Comparison of ENCODE assay signal across 20 cellular contexts in the genomic region with DNA sequence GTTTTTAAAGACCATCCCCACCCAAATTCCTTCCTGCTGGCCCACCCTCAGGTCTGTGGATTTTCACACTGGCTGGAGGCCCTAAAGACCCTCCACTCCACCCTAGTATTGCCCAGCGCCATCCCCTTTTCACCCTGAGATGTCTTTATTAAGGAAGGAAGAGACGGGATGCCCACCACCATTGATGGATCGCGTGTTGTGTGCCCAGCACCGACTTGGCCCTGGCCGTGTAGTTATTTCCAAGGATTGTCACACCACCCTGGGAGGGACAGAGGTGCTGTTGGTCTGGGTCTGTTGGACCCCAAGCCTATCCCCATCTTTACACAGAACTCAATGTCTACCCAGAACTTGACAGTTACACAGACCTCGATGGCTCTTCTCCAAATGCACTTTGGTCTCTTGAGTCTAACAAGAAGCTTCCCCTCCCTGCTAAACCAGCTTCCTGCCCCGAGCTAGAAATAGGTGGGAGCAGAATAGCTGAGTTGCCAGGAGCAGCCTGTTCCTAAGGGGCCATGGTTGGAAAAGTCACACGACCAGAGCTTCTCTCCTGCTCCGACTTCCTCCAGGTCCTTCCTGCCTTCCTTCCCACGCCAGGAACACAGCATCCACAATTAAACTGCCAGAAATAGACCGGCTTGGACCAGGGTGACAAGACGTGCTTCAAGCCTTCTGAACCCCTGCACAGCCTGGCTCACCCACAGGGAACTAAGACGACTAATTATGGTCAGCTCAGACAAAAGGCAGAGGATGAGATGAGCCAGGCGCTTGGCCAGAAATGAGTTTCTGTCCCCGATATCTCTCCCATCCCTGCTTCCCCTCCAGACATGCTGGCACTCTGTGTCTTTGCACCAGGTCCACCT.
DNase-seq lines count a peak whose midpoint lies in the region; ATAC-seq, FAIRE-seq and TF ChIP-seq lines count a peak whose summit lies in the region.
"Had no signal": no experiment of that assay in that cellular context is flagged by ENCODE, and none has a peak within 500 bp of the region (broad histone marks: within the 10 kb centered on the region; RNA-seq: fewer than 3 reads in every experiment).

No MANE protein-coding gene starts in this region.

- H3K9me3 ChIP-seq in right lobe of liver (no peaks in the 10 kb centered on the region), HepG2 (ENCODE audit: low read length) (peaks cover 26% of the 10 kb centered on the region), SK-N-SH (no peaks in the 10 kb centered on the region), left ventricle myocardium inferior (replicated peaks) (no peaks in the 10 kb centered on the region), testis (no peaks in the 10 kb centered on the region)

- H3K36me3 ChIP-seq in right lobe of liver: no peaks in the 10 kb centered on the region
- H3K36me3 ChIP-seq in HepG2 (replicated peaks in 1 of 2; ENCODE audit: control insufficient read depth in 1 of 2, insufficient read depth in 2 of 2, low read length in 2 of 2): no peaks in the 10 kb centered on the region
- H3K36me3 ChIP-seq in SK-N-SH (replicated peaks in 1 of 2; ENCODE audit: control insufficient read depth in 1 of 2, insufficient read depth in 2 of 2, low read length in 1 of 2): no peaks in the 10 kb centered on the region
- no peaks in the 10 kb centered on the region for H3K36me3 ChIP-seq in left ventricle myocardium inferior
- no peaks in the 10 kb centered on the region for H3K36me3 ChIP-seq in testis (ENCODE audit: low read depth, missing control alignments)

- H2AFZ ChIP-seq in HepG2 (ENCODE audit: low read length): no peak overlapping the region
- H2AFZ ChIP-seq in SK-N-SH (ENCODE audit: low read depth): no peak overlapping the region
- H2AFZ ChIP-seq: GM23248, PC-9 had no signal

- CTCF ChIA-PET in HepG2 (lab: Yijun Ruan, JAX; ENCODE audit: low intra/inter-chr PET ratio, low total read pairs): no interaction called here
- CTCF ChIA-PET in SK-N-SH (lab: Yijun Ruan, JAX): interaction anchor here (0.9 to 2.4 kb wide), 6 partner anchors 10 to 239 kb away, joined by 3 to 10 read pairs (median 4); no protein-coding TSS in a partner anchor

- no peak for TF ChIP-seq EP300 in HepG2 (IDR thresholded peaks at IDR 0.05; ENCODE audit: low read depth in 2 of 2, low read length in 2 of 2)
- no peak for TF ChIP-seq EP300 in HepG2 (CRISPR knock-in tag; IDR thresholded peaks at IDR 0.05; ENCODE audit: borderline replicate concordance)
- peak in 1 of 2 experiments; percentile 87; a peak in 2 of 4 replicates for TF ChIP-seq EP300 in SK-N-SH (IDR thresholded peaks at IDR 0.05; ENCODE audit: borderline replicate concordance in 1 of 2, low read depth in 1 of 2, low read length in 1 of 2)

- H3K4me2 ChIP-seq in HepG2 (ENCODE audit: low read depth, low read length) (no peak overlapping the region), SK-N-SH (no peak overlapping the region)
- H3K4me2 ChIP-seq: PC-9 had no signal

- H3K79me2 ChIP-seq in HepG2 (ENCODE audit: insufficient read depth, low read length) (no peaks in the 10 kb centered on the region), SK-N-SH (ENCODE audit: insufficient read depth) (no peaks in the 10 kb centered on the region)

- no peaks in the 10 kb centered on the region for H3F3A ChIP-seq in SK-N-SH (replicated peaks; ENCODE audit: insufficient read depth)

- TF ChIP-seq CTCF in right lobe of liver (IDR thresholded peaks at IDR 0.05) (no peak), HepG2 (CRISPR knock-in tag; IDR thresholded peaks at IDR 0.05) (no peak), SK-N-SH (IDR thresholded peaks at IDR 0.05) (no peak), left ventricle myocardium inferior (IDR thresholded peaks at IDR 0.05; ENCODE audit: borderline replicate concordance) (no peak), testis (IDR thresholded peaks at IDR 0.05) (no peak)

- peak; percentile 26 to 58 (median 44) for ATAC-seq in right lobe of liver
- ATAC-seq in HepG2: no peak

- H3K27ac ChIP-seq in right lobe of liver: no peak overlapping the region
- H3K27ac ChIP-seq in HepG2 (ENCODE audit: extremely low read length, insufficient read depth, low read length): no peak overlapping the region
- peak overlapping the region in 1 of 2 experiments; percentile 47; a peak in 2 of 4 replicates for H3K27ac ChIP-seq in SK-N-SH (ENCODE audit: low read depth in 2 of 2, low read length in 1 of 2)
- H3K27ac ChIP-seq in left ventricle myocardium inferior (replicated peaks): peak overlapping the region; percentile 18
- H3K27ac ChIP-seq in testis: peak overlapping the region in 1 of 2 donors; percentile 24
- H3K27ac ChIP-seq: C4-2B, GM23248, PC-9, SK-N-MC had no signal

- BruUV-seq in HepG2 (replicated peaks; lab: Mats Ljungman, UMichigan): no TSS peak

- 55% methylated on average over 11 of the region's 16 CpGs for WGBS in right lobe of liver (ENCODE audit: insufficient coverage, low coverage, low lambda C conversion rate, missing lambda C conversion rate)
- WGBS in HepG2 (ENCODE audit: low lambda C conversion rate): 49% methylated on average over 15 of the region's 16 CpGs
- 35% methylated on average over 16 of the region's 16 CpGs for WGBS in SK-N-SH (ENCODE audit: low lambda C conversion rate)
- WGBS in testis, 2 donors: 64 to 70% methylated on average over 15 to 16 of the region's 16 CpGs

- no peak overlapping the region for H3K4me3 ChIP-seq in right lobe of liver
- H3K4me3 ChIP-seq in HepG2 (replicated peaks in 1 of 3; ENCODE audit: insufficient read depth in 1 of 3, low read depth in 2 of 3, low read length in 3 of 3): no peak overlapping the region
- no peak overlapping the region for H3K4me3 ChIP-seq in SK-N-SH (ENCODE audit: low read depth in 2 of 2, low read length in 1 of 2)
- H3K4me3 ChIP-seq in left ventricle myocardium inferior: no peak overlapping the region
- no peak overlapping the region for H3K4me3 ChIP-seq in testis
- H3K4me3 ChIP-seq: GM23248, PC-9, SK-N-MC had no signal

- H3K9ac ChIP-seq in HepG2 (ENCODE audit: insufficient read depth, low read depth, low read length): no peak overlapping the region
- no peak overlapping the region for H3K9ac ChIP-seq in SK-N-SH
- H3K9ac ChIP-seq: GM23248 had no signal

- POLR2A ChIA-PET in HepG2 (lab: Yijun Ruan, JAX) (no interaction called here), SK-N-SH (lab: Yijun Ruan, JAX) (no interaction called here)

- H3K4me1 ChIP-seq in right lobe of liver: no peaks in the 10 kb centered on the region
- no peaks in the 10 kb centered on the region for H3K4me1 ChIP-seq in HepG2 (ENCODE audit: insufficient read depth, low read length)
- H3K4me1 ChIP-seq in SK-N-SH (ENCODE audit: control insufficient read depth in 1 of 2, insufficient read depth in 2 of 2, low read depth in 1 of 2, low read length in 1 of 2): peaks cover 0 to 28% of the 10 kb centered on the region in 2 experiments; a peak in 2 of 4 replicates
- peaks cover 16% of the 10 kb centered on the region for H3K4me1 ChIP-seq in left ventricle myocardium inferior
- peaks cover 5% of the 10 kb centered on the region for H3K4me1 ChIP-seq in testis

- in situ Hi-C loops in HepG2 (cut with HindIII; ENCODE audit: extremely low pct_ligation_motif_present, low pct_unique_long_range_greater_than_20kb): no loop called here

- no peak for DNase-seq in right lobe of liver
- DNase-seq in HepG2 (ENCODE audit: low spot score): no peak
- peak; percentile 80 for DNase-seq in SK-N-SH
- DNase-seq in left ventricle myocardium inferior: no peak
- DNase-seq in testis: peak; percentile 29
- no peak for DNase-seq in 8988T
- no peak for DNase-seq in globus pallidus (ENCODE audit: low spot score)
- no peak for DNase-seq in frontal cortex (ENCODE audit: low spot score in 2 of 2)
- DNase-seq: DMS 273 treated with DMSO at 0.1 percent for 48 hours, GDM1, GM23248, MV-4-11, NCI-H1436, NCI-H2029, NCI-H2171, NCI-H748 treated with DMSO at 0.1 percent for 48 hours, PC-9 had no signal

- intact Hi-C loops in right lobe of liver (cut with DNase I) (no loop called here), HepG2 (cut with micrococcal nuclease; ENCODE audit: unreplicated experiment) (no loop called here), left ventricle myocardium inferior (cut with micrococcal nuclease) (no loop called here), testis (cut with DNase I; ENCODE audit: low total_unique reads) (no loop called here)

- FAIRE-seq in HepG2 (lab: Jason Lieb, UNC): no peak
- FAIRE-seq in frontal cortex (lab: Jason Lieb, UNC): no peak
- FAIRE-seq: GM12891 had no signal

- TF ChIP-seq RAD21 in HepG2 (CRISPR knock-in tag; IDR thresholded peaks at IDR 0.05) (no peak), SK-N-SH (IDR thresholded peaks at IDR 0.05; ENCODE audit: low read length) (no peak)

- H3K9me2 ChIP-seq in SK-N-SH: no peaks in the 10 kb centered on the region

- H3K27me3 ChIP-seq in right lobe of liver (no peaks in the 10 kb centered on the region), HepG2 (ENCODE audit: control insufficient read depth in 1 of 2, insufficient read depth in 2 of 2, low read length in 2 of 2) (peaks cover 1 to 8% of the 10 kb centered on the region in 2 experiments; a peak in 2 of 5 replicates), SK-N-SH (ENCODE audit: insufficient read depth) (no peaks in the 10 kb centered on the region), left ventricle myocardium inferior (ENCODE audit: low read depth) (peaks cover 5% of the 10 kb centered on the region), testis (no peaks in the 10 kb centered on the region)

- H4K20me1 ChIP-seq in HepG2 (ENCODE audit: insufficient read depth, low read length): no peaks in the 10 kb centered on the region
- H4K20me1 ChIP-seq in SK-N-SH (ENCODE audit: insufficient read depth): no peaks in the 10 kb centered on the region

- TF ChIP-seq POLR2A in right lobe of liver (IDR thresholded peaks at IDR 0.05) (no peak), HepG2 (IDR thresholded peaks at IDR 0.05; ENCODE audit: insufficient read depth in 1 of 2, low read depth in 2 of 2, low read length in 2 of 2) (no peak), testis (IDR thresholded peaks at IDR 0.05) (no peak)

TF ChIP-seq in SK-N-SH, 30 proteins besides CTCF, POLR2A, EP300 and RAD21:
- TF ChIP-seq FOXJ3 (CRISPR knock-in tag; IDR thresholded peaks at IDR 0.05): 0 out of 2 replicates have a peak, but pooled peaks have one; percentile 74
- TF ChIP-seq MXI1 (IDR thresholded peaks at IDR 0.05; ENCODE audit: low read depth, low read length): no peak
- TF ChIP-seq CHD2 (IDR thresholded peaks at IDR 0.05; ENCODE audit: low read length, partially characterized antibody): peak; percentile 15
- peak; percentile 84 for TF ChIP-seq RCOR1 (IDR thresholded peaks at IDR 0.05; ENCODE audit: low read length)
- peak; percentile 87 for TF ChIP-seq GATA2 (CRISPR knock-in tag; IDR thresholded peaks at IDR 0.05)

Comparison
In these comparisons a context has a peak if more than half of its experiments do, and no peak if none do; other contexts are left out.
1. DNase-seq: peak in SK-N-SH (single experiment) and testis (single experiment); none in right lobe of liver (0 of 3), HepG2 (single experiment), left ventricle myocardium inferior (single experiment), 8988T (single experiment), globus pallidus (single experiment) and frontal cortex (0 of 2).